Comparison of ENCODE assay signal across 8 cellular contexts in genomic region chr16:87778830-87779579, GRCh38. TPM values are rescaled to one million over a fixed set of nuclear protein-coding genes. Genes with fewer than 3 reads are reported as not detected.
DNase-seq lines count a peak whose midpoint lies in the region; ATAC-seq, FAIRE-seq and TF ChIP-seq lines count a peak whose summit lies in the region.

No MANE protein-coding gene starts in this region.

- intact Hi-C loops in right cardiac atrium (cut with DNase I), result loop anchor here in 3 of 4 donors (1.0 to 10.0 kb wide), 4 partner anchors 92 to 126 kb away; no protein-coding TSS in a partner anchor

- H3K9me3 ChIP-seq in right cardiac atrium (ENCODE audit: control insufficient read depth, low read length), result no peaks in the 10 kb centered on the region

- H3K4me1 ChIP-seq in right cardiac atrium (ENCODE audit: control insufficient read depth, insufficient read depth, low read length), result no peaks in the 10 kb centered on the region

- 27% methylated on average over 41 of the region's 41 CpGs for WGBS in right cardiac atrium

- DNase-seq in GM12892 (ENCODE audit: insufficient read length) (peak; percentile 75), NCI-H146 treated with DMSO at 0.1 percent for 48 hours (lab: John Stamatoyannopoulos, UW; ENCODE audit: unreplicated experiment) (peak; percentile 82), T-helper 2 cell (peak; percentile 72 to 95 (median 91)), right cardiac atrium (peak; percentile 90 to 96 (median 95)), retina (peak; percentile 94), 8988T (no peak)

- H3K4me3 ChIP-seq in right cardiac atrium (ENCODE audit: low read length), result no peak overlapping the region

- no peaks in the 10 kb centered on the region for H3K27me3 ChIP-seq in right cardiac atrium (ENCODE audit: control insufficient read depth, insufficient read depth)

- peak; percentile 59 for ATAC-seq in HG02885 (IDR thresholded peaks at IDR 0.05; ENCODE audit: poor library complexity, unreplicated experiment)
- ATAC-seq in right cardiac atrium, result peak; percentile 90 to 92

- FAIRE-seq in GM12892 (lab: Jason Lieb, UNC), result peak; percentile 67

- TF ChIP-seq POLR2A in GM12892 (IDR thresholded peaks at IDR 0.05; ENCODE audit: low read depth, low read length), result peak; percentile 13; the same call in 1 of the 2 replicates

- H3K27ac ChIP-seq in angular gyrus (ENCODE audit: low read depth, low read length) (peak overlapping the region; percentile 70), right cardiac atrium (ENCODE audit: low read length) (no peak overlapping the region)

RNA-seq across cellular contexts. Expression of gene KLHDC4, which starts 13.2 kb away (rescaled TPM):
- 29.3 TPM for polyA plus RNA-seq in GM12892 (2012; ENCODE audit: missing spikeins)
- total RNA-seq in right cardiac atrium, result 10 to 100 TPM; 11.4 to 16.5 (median 15.2) TPM
- 14.0 TPM for polyA plus RNA-seq in right cardiac atrium
